ENCODE assay signal across 27 cellular contexts in genomic region chr6:117791012-117791411, GRCh38.
"Had no signal": no experiment of that assay in that cellular context is flagged by ENCODE, and none has a peak within 500 bp of the region (broad histone marks: within the 10 kb centered on the region; RNA-seq: fewer than 3 reads in every experiment).

No MANE protein-coding gene starts in this region.

- DNase-seq: stimulated activated CD4-positive, alpha-beta T cell treated with anti-CD3 and anti-CD28 coated beads, Interleukin-2, amount 100 ng/mL, for 48 hours; stimulated activated CD4-positive, alpha-beta T cell treated with anti-CD3 and anti-CD28 coated beads, Interleukin-4, amount 100 ng/mL, for 1 hour; stimulated activated CD4-positive, alpha-beta T cell treated with anti-CD3 and anti-CD28 coated beads, Interleukin-4, amount 100 ng/mL, for 24 hours; stimulated activated CD4-positive, alpha-beta T cell treated with anti-CD3 and anti-CD28 coated beads, Interleukin-4, amount 100 ng/mL, for 4 hours; stimulated activated CD8-positive, alpha-beta memory T cell treated with anti-CD3 and anti-CD28 coated beads, Interleukin-4, amount 100 ng/mL, for 48 hours; stimulated activated naive B cell treated with anti-CD40 and anti-IgM and Interleukin-4, amounts not matched to agents 10 μg/mL and 1 μg/mL and 100 μg/mL, for 72 hours; stimulated activated naive CD4-positive, alpha-beta T cell; stimulated activated naive CD4-positive, alpha-beta T cell treated with Interleukin-2 at 50 U/mL for 16 hours; stimulated activated naive CD8-positive, alpha-beta T cell treated with anti-CD3 and anti-CD28 coated beads, Interleukin-15, amount 100 ng/mL, for 72 hours; stimulated activated naive CD8-positive, alpha-beta T cell treated with anti-CD3 and anti-CD28 coated beads, Interleukin-15, Interleukin-2, amounts not matched to agents 100 U/mL and 50 U/mL, for 24 hours; stomach; substantia nigra; testis; thyroid gland; tibial artery; transverse colon; trophoblast cell; upper lobe of left lung; upper lobe of right lung; uterus had no signal

- H3K4me3 ChIP-seq: stomach, suprapubic skin, testis, thoracic aorta, thyroid gland, tibial artery, tibial nerve, transverse colon, upper lobe of left lung, upper lobe of right lung, uterus, vagina had no signal

- H3K27me3 ChIP-seq: stomach, suprapubic skin, testis, thyroid gland, tibial artery, tibial nerve, transverse colon, upper lobe of left lung, upper lobe of right lung, uterus, vagina had no signal

- H3K9me3 ChIP-seq: stomach, testis, thoracic aorta, thyroid gland, tibial artery, transverse colon, upper lobe of left lung, upper lobe of right lung, uterus, vagina had no signal

- H3K36me3 ChIP-seq: stomach, suprapubic skin, thoracic aorta, thyroid gland, tibial artery, tibial nerve, transverse colon, upper lobe of left lung, upper lobe of right lung, uterus, vagina had no signal

- H3K4me1 ChIP-seq: stomach, suprapubic skin, testis, thyroid gland, tibial artery, tibial nerve, transverse colon, upper lobe of left lung, upper lobe of right lung, uterus, vagina had no signal

- FAIRE-seq: urothelium cell line had no signal

- ATAC-seq: stimulated activated effector memory CD8-positive, alpha-beta T cell treated with anti-CD3 and anti-CD28 coated beads, Interleukin-12 subunit alpha, Interleukin-12 subunit beta, amount 100 ng/mL, for 72 hours; stimulated activated memory B cell treated with anti-CD40 and anti-IgM and Interleukin-4, amounts not matched to agents 10 μg/mL and 1 μg/mL and 100 μg/mL, for 72 hours; stimulated activated naive B cell treated with anti-CD40 and anti-IgM and Interleukin-4, amounts not matched to agents 10 μg/mL and 1 μg/mL and 100 μg/mL, for 72 hours; stimulated activated naive CD8-positive, alpha-beta T cell treated with anti-CD3 and anti-CD28 coated beads, Interleukin-15, amount 100 ng/mL, for 72 hours; stimulated activated naive CD8-positive, alpha-beta T cell treated with anti-CD3 and anti-CD28 coated beads, Interleukin-15, Interleukin-2, amounts not matched to agents 100 U/mL and 50 U/mL, for 24 hours; upper lobe of right lung had no signal

- H3K27ac ChIP-seq: stomach, suprapubic skin, testis, thoracic aorta, thyroid gland, tibial artery, tibial nerve, transverse colon, upper lobe of left lung, upper lobe of right lung, uterus, vagina had no signal
